23 cellular contexts compared by ENCODE assay signal in genomic region chr12:5507536-5507935, GRCh38.
A peak's percentile ranks its signal among the peaks of the same experiment; 100 is the strongest.
DNase-seq lines count a peak whose midpoint lies in the region; ATAC-seq, FAIRE-seq and TF ChIP-seq lines count a peak whose summit lies in the region.
"Had no signal": no experiment of that assay in that cellular context is flagged by ENCODE, and none has a peak within 500 bp of the region (broad histone marks: within the 10 kb centered on the region; RNA-seq: fewer than 3 reads in every experiment).

No MANE protein-coding gene starts in this region.

- H3K9ac ChIP-seq in astrocyte (ENCODE audit: low read length) = no peak overlapping the region
- H3K9ac ChIP-seq: BLaER1 had no signal

- H3K9me3 ChIP-seq in left ventricle myocardium inferior (replicated peaks) (no peaks in the 10 kb centered on the region), astrocyte (ENCODE audit: insufficient read depth, low read depth, low read length) (no peaks in the 10 kb centered on the region), spleen (no peaks in the 10 kb centered on the region)
- H3K9me3 ChIP-seq: BLaER1 had no signal

- FAIRE-seq in astrocyte (lab: Jason Lieb, UNC) = no peak
- FAIRE-seq: GM12892, GM18507 had no signal

- no peak for TF ChIP-seq POLR2A in spleen (IDR thresholded peaks at IDR 0.05)

- peaks cover 42% of the 10 kb centered on the region for H3K4me1 ChIP-seq in left ventricle myocardium inferior
- H3K4me1 ChIP-seq in astrocyte (ENCODE audit: insufficient read depth, low read length) = no peaks in the 10 kb centered on the region
- H3K4me1 ChIP-seq in spleen = peaks cover 0 to 26% (median 17%) of the 10 kb centered on the region in 6 donors

- H3K79me2 ChIP-seq in astrocyte (ENCODE audit: insufficient read depth, low read length) = no peaks in the 10 kb centered on the region

- H3K27ac ChIP-seq in left ventricle myocardium inferior (replicated peaks) (peak overlapping the region; percentile 25), astrocyte (ENCODE audit: low read depth, low read length) (no peak overlapping the region), spleen (no peak overlapping the region)
- H3K27ac ChIP-seq: BLaER1, HL-60 had no signal

- no peak overlapping the region for H3K27ac Mint-ChIP-seq in astrocyte (ENCODE audit: unreplicated experiment)
- H3K27ac Mint-ChIP-seq in effector memory CD8-positive, alpha-beta T cell = no peak overlapping the region
- H3K27ac Mint-ChIP-seq: CD4-positive, alpha-beta memory T cell; GM23338; HFFc6; IgD-negative memory B cell had no signal

- peaks cover 31% of the 10 kb centered on the region for H3K27me3 ChIP-seq in left ventricle myocardium inferior (ENCODE audit: low read depth)
- H3K27me3 ChIP-seq in astrocyte (ENCODE audit: insufficient read depth, low read length) = peaks cover 2% of the 10 kb centered on the region
- peaks cover 0 to 15% (median 0%) of the 10 kb centered on the region in 7 donors for H3K27me3 ChIP-seq in spleen (replicated peaks in 1 of 7)
- H3K27me3 ChIP-seq: BLaER1 had no signal

- peaks cover 6% of the 10 kb centered on the region for H3K36me3 Mint-ChIP-seq in astrocyte (ENCODE audit: low read depth, unreplicated experiment)
- H3K36me3 Mint-ChIP-seq in effector memory CD8-positive, alpha-beta T cell (ENCODE audit: insufficient read depth) = no peaks in the 10 kb centered on the region
- H3K36me3 Mint-ChIP-seq: CD14-positive monocyte; CD4-positive, alpha-beta memory T cell; IgD-negative memory B cell had no signal

- no peak overlapping the region for H3K4me3 ChIP-seq in left ventricle myocardium inferior
- no peak overlapping the region for H3K4me3 ChIP-seq in astrocyte (ENCODE audit: insufficient read depth, low read depth, low read length)
- H3K4me3 ChIP-seq in spleen = no peak overlapping the region
- H3K4me3 ChIP-seq: BLaER1, GM23338 had no signal

- H3K4me2 ChIP-seq in astrocyte (ENCODE audit: low read length) = no peak overlapping the region
- H3K4me2 ChIP-seq: GM23338 had no signal

- no peaks in the 10 kb centered on the region for H3K36me3 ChIP-seq in left ventricle myocardium inferior
- H3K36me3 ChIP-seq in astrocyte (ENCODE audit: insufficient read depth, low read length) = no peaks in the 10 kb centered on the region
- no peaks in the 10 kb centered on the region for H3K36me3 ChIP-seq in spleen
- H3K36me3 ChIP-seq: BLaER1 had no signal

- H2AFZ ChIP-seq in astrocyte (ENCODE audit: low read depth, low read length) = no peak overlapping the region
- H2AFZ ChIP-seq: GM23338 had no signal

- TF ChIP-seq CTCF in left ventricle myocardium inferior (IDR thresholded peaks at IDR 0.05; ENCODE audit: borderline replicate concordance) (no peak), astrocyte (IDR thresholded peaks at IDR 0.05; ENCODE audit: insufficient read depth, low read depth, low read length) (no peak), spleen (IDR thresholded peaks at IDR 0.05 in 8 of 11, conservative IDR thresholded peaks at IDR 0.05 in 3 of 11) (no peak)

- DNase-seq in left ventricle myocardium inferior (no peak), left ventricle myocardium superior (no peak), astrocyte (ENCODE audit: low read depth) (no peak), islet precursor cell (peak; percentile 53), ureter (ENCODE audit: low spot score) (peak; percentile 13), spleen (no peak)
- no peak for DNase-seq in effector memory CD8-positive, alpha-beta T cell
- DNase-seq: 8988T; CD4-positive, alpha-beta memory T cell; DMS153; DMS79; GDM1; H7; HFFc6 had no signal

- ATAC-seq in left ventricle myocardium superior (no peak), GM18867 (IDR thresholded peaks at IDR 0.05; ENCODE audit: unreplicated experiment) (no peak)
- no peak for ATAC-seq in effector memory CD8-positive, alpha-beta T cell (replicated peaks)
- ATAC-seq: GM23338, HCT116 had no signal

- peaks cover 3% of the 10 kb centered on the region for H3K4me1 Mint-ChIP-seq in astrocyte (ENCODE audit: low read depth, unreplicated experiment)
- no peaks in the 10 kb centered on the region for H3K4me1 Mint-ChIP-seq in effector memory CD8-positive, alpha-beta T cell (ENCODE audit: low read depth in 2 of 2)
- H3K4me1 Mint-ChIP-seq: CD14-positive monocyte, IgD-negative memory B cell had no signal

- peaks cover 45% of the 10 kb centered on the region for H3K27me3 Mint-ChIP-seq in astrocyte (ENCODE audit: low read depth, unreplicated experiment)
- H3K27me3 Mint-ChIP-seq in effector memory CD8-positive, alpha-beta T cell = peaks cover 6 to 48% of the 10 kb centered on the region in 2 donors

- no peaks in the 10 kb centered on the region for H4K20me1 ChIP-seq in astrocyte (ENCODE audit: insufficient read depth, low read length)
- H4K20me1 ChIP-seq: BLaER1 had no signal

- intact Hi-C loops in left ventricle myocardium inferior (cut with micrococcal nuclease) (no loop called here), left ventricle myocardium superior (cut with micrococcal nuclease) (no loop called here), spleen (cut with DNase I; ENCODE audit: low total_unique reads) (no loop called here)

- H3K4me3 Mint-ChIP-seq in astrocyte (ENCODE audit: unreplicated experiment) = peak overlapping the region; percentile 11
- no peak overlapping the region for H3K4me3 Mint-ChIP-seq in effector memory CD8-positive, alpha-beta T cell
- H3K4me3 Mint-ChIP-seq: CD4-positive, alpha-beta memory T cell; GM23338; HFFc6; IgD-negative memory B cell had no signal

- 78 to 92% (median 81%) methylated on average over 7 of the region's 7 CpGs for WGBS in spleen, 5 donors

- peaks cover 2% of the 10 kb centered on the region for H3K9me3 Mint-ChIP-seq in astrocyte (ENCODE audit: unreplicated experiment)
- no peaks in the 10 kb centered on the region for H3K9me3 Mint-ChIP-seq in effector memory CD8-positive, alpha-beta T cell
- H3K9me3 Mint-ChIP-seq: CD4-positive, alpha-beta memory T cell; GM23338; HFFc6; IgD-negative memory B cell had no signal

Comparison
In these comparisons a context has a peak if more than half of its experiments do, and no peak if none do; other contexts are left out.
1. DNase-seq: peak in islet precursor cell (single experiment) and ureter (single experiment); none in left ventricle myocardium inferior (single experiment), left ventricle myocardium superior (single experiment), astrocyte (single experiment), effector memory CD8-positive, alpha-beta T cell (0 of 3) and spleen (single experiment).